Comparison of ENCODE assay signal across 32 cellular contexts in genomic region chr2:241633561-241633960, GRCh38.
"Had no signal": no experiment of that assay in that cellular context is flagged by ENCODE, and none has a peak within 500 bp of the region (broad histone marks: within the 10 kb centered on the region; RNA-seq: fewer than 3 reads in every experiment).

No MANE protein-coding gene starts in this region.

- ATAC-seq: activated CD4-positive, CD25-positive, alpha-beta regulatory T cell treated with anti-CD3 and anti-CD28 coated beads, Interleukin-2, amount 50 U/mL, for 24 hours; activated CD8-positive, alpha-beta T cell treated with anti-CD3 and anti-CD28 coated beads for 36 hours; activated naive CD8-positive, alpha-beta T cell treated with anti-CD3 and anti-CD28 coated beads, Interleukin-2, amount 50 U/mL, for 24 hours; activated T-cell treated with anti-CD3 and anti-CD28 coated beads, Interleukin-2, amount 50 U/mL, for 4 hours; activated T-helper 17 cell treated with anti-CD3 and anti-CD28 coated beads, Interleukin-2, amount 50 U/mL, for 72 hours; body of pancreas; gastroesophageal sphincter; heart right ventricle; T-helper 17 cell had no signal

- DNase-seq: activated B cell treated with CpG ODN at 0.5 μM for 24 hours; activated CD4-positive, alpha-beta T cell treated with anti-CD3 and anti-CD28 coated beads for 48 hours; activated CD4-positive, alpha-beta T cell treated with anti-CD3 and anti-CD28 coated beads, Interleukin-2, amount 50 U/mL, for 1 hour; activated CD4-positive, alpha-beta T cell treated with anti-CD3 and anti-CD28 coated beads, Interleukin-2, amount 50 U/mL, for 48 hours; activated CD8-positive, alpha-beta memory T cell treated with anti-CD3 and anti-CD28 coated beads for 24 hours; activated CD8-positive, alpha-beta T cell treated with anti-CD3 and anti-CD28 coated beads for 36 hours; activated effector memory CD4-positive, alpha-beta T cell treated with anti-CD3 and anti-CD28 coated beads, Interleukin-2, amount 50 U/mL, for 16 hours; activated naive CD4-positive, alpha-beta T cell treated with anti-CD3 and anti-CD28 coated beads for 36 hours; activated naive CD8-positive, alpha-beta T cell treated with anti-CD3 and anti-CD28 coated beads for 36 hours; activated naive CD8-positive, alpha-beta T cell treated with anti-CD3 and anti-CD28 coated beads, Interleukin-2, amount 50 U/mL, for 24 hours; activated T-cell treated with anti-CD3 and anti-CD28 coated beads, Interleukin-2, amount 50 U/mL, for 4 hours; adrenal gland; amygdala; aorta; body of pancreas; central memory CD4-positive, alpha-beta T cell; cerebellar nuclear complex; colonic mucosa; effector CD8-positive, alpha-beta T cell; esophagus squamous epithelium; foreskin melanocyte; heart right ventricle; T-helper 17 cell; T1000; WERI-Rb-1 had no signal

- H3K27me3 ChIP-seq: adrenal gland, body of pancreas, cardiac muscle cell, colonic mucosa, esophagus squamous epithelium, gastroesophageal sphincter, heart right ventricle had no signal

- H3K27ac ChIP-seq: adrenal gland, body of pancreas, cardiac muscle cell, colonic mucosa, epithelial cell of prostate, esophagus squamous epithelium, gastroesophageal sphincter, heart right ventricle, WERI-Rb-1 had no signal

- H3K4me3 ChIP-seq: adrenal gland, body of pancreas, cardiac muscle cell, colonic mucosa, esophagus squamous epithelium, gastroesophageal sphincter, heart right ventricle had no signal

- FAIRE-seq: endometrium, endothelial cell of umbilical vein had no signal

- H3K9me3 ChIP-seq: adrenal gland, body of pancreas, colonic mucosa, esophagus squamous epithelium, gastroesophageal sphincter, heart right ventricle had no signal
